Comparison of ENCODE assay signal across 8 cellular contexts in genomic region chr15:40382580-40383456, GRCh38. TPM values are rescaled to one million over a fixed set of nuclear protein-coding genes. Genes with fewer than 3 reads are reported as not detected.
DNase-seq lines count a peak whose midpoint lies in the region; ATAC-seq and TF ChIP-seq lines count a peak whose summit lies in the region.

Gene KNSTRN (plus strand): TSS chr15:40382721. CDS start chr15:40382836, 115 bp downstream.

- H3K4me1 Mint-ChIP-seq in activated T-cell treated with anti-CD3 and anti-CD28 coated beads, Interleukin-2, amount 50 U/mL, for 4 hours (ENCODE audit: low read depth) = peaks cover 13% of the 10 kb centered on the region

- H3K27ac ChIP-seq in KOPT-K1 (ENCODE audit: low read depth, low read length, poor library complexity, severe bottlenecking) = peak within 1 kb of the TSS; percentile 86
- H3K27ac ChIP-seq in Peyer's patch = peak within 1 kb of the TSS in 3 of 4 donors; percentile 7 to 64 (median 50)
- peak within 1 kb of the TSS; percentile 54 to 86 (median 74) for H3K27ac ChIP-seq in esophagus squamous epithelium

- DNase-seq in DMS79 (lab: John Stamatoyannopoulos, UW) = peak; percentile 63
- DNase-seq in Peyer's patch = peak; percentile 89 to 96 (median 93)
- DNase-seq in activated T-cell treated with anti-CD3 and anti-CD28 coated beads, Interleukin-2, amount 50 U/mL, for 4 hours = peak; percentile 91
- peak; percentile 61 for DNase-seq in esophagus squamous epithelium (lab: John Stamatoyannopoulos, UW)
- peak; percentile 96 for DNase-seq in myocyte (ENCODE audit: low read depth)
- peak; percentile 82 to 89 for DNase-seq in stimulated activated CD8-positive, alpha-beta memory T cell treated with anti-CD3 and anti-CD28 coated beads, Interleukin-7, amount 100 ng/mL, for 4 hours (ENCODE audit: low read depth in 2 of 2)

- H3K4me3 Mint-ChIP-seq in activated T-cell treated with anti-CD3 and anti-CD28 coated beads, Interleukin-2, amount 50 U/mL, for 4 hours = peak within 1 kb of the TSS; percentile 98

- TF ChIP-seq POLR2A in Peyer's patch (IDR thresholded peaks at IDR 0.05) = no peak
- peak in 1 of 4 donors; percentile 39 for TF ChIP-seq POLR2A in esophagus squamous epithelium (IDR thresholded peaks at IDR 0.05)

- H3K4me1 ChIP-seq in Peyer's patch = peaks cover 0 to 18% (median 2%) of the 10 kb centered on the region in 4 donors
- peaks cover 9 to 40% (median 16%) of the 10 kb centered on the region in 3 donors for H3K4me1 ChIP-seq in esophagus squamous epithelium

- H3K36me3 ChIP-seq in KOPT-K1 (ENCODE audit: insufficient read depth, low read length) (peaks cover 35% of the 10 kb centered on the region), Peyer's patch (peaks cover 0 to 16% (median 0%) of the 10 kb centered on the region in 3 donors), esophagus squamous epithelium (peaks cover 0 to 16% (median 9%) of the 10 kb centered on the region in 3 donors)

- H3K27me3 Mint-ChIP-seq in activated T-cell treated with anti-CD3 and anti-CD28 coated beads, Interleukin-2, amount 50 U/mL, for 4 hours (ENCODE audit: low read depth) = no peaks in the 10 kb centered on the region

- H3K9me3 ChIP-seq in KOPT-K1 (ENCODE audit: insufficient read depth, low read length, poor library complexity, severe bottlenecking) (no peaks in the 10 kb centered on the region), Peyer's patch (no peaks in the 10 kb centered on the region), esophagus squamous epithelium (no peaks in the 10 kb centered on the region)

- 5 to 9% methylated on average over 23 to 35 of the region's 57 CpGs for WGBS in esophagus squamous epithelium, 2 donors

- intact Hi-C loops in esophagus squamous epithelium (cut with DNase I) = no loop called here

- peak within 1 kb of the TSS; percentile 52 to 82 (median 72) for H3K4me3 ChIP-seq in Peyer's patch
- H3K4me3 ChIP-seq in esophagus squamous epithelium = peak within 1 kb of the TSS; percentile 70 to 96 (median 78)

- ATAC-seq in GM21786 (IDR thresholded peaks at IDR 0.05; ENCODE audit: unreplicated experiment) = peak; percentile 96
- peak; percentile 99 for ATAC-seq in activated T-cell treated with anti-CD3 and anti-CD28 coated beads, Interleukin-2, amount 50 U/mL, for 4 hours

- TF ChIP-seq CTCF in Peyer's patch (IDR thresholded peaks at IDR 0.05) (no peak), esophagus squamous epithelium (IDR thresholded peaks at IDR 0.05) (peak in 1 of 6 experiments; percentile 14)

- peaks cover 10% of the 10 kb centered on the region for H3K36me3 Mint-ChIP-seq in activated T-cell treated with anti-CD3 and anti-CD28 coated beads, Interleukin-2, amount 50 U/mL, for 4 hours (ENCODE audit: insufficient read depth)

- H3K27me3 ChIP-seq in Peyer's patch (no peaks in the 10 kb centered on the region), esophagus squamous epithelium (no peaks in the 10 kb centered on the region)

- no peaks in the 10 kb centered on the region for H3K9me3 Mint-ChIP-seq in activated T-cell treated with anti-CD3 and anti-CD28 coated beads, Interleukin-2, amount 50 U/mL, for 4 hours

RNA-seq across cellular contexts. Expression of gene KNSTRN, which starts in this region (rescaled TPM):
- 10 to 100 TPM in 1 of 4 donors, 1 to 10 TPM in 3; 4.7 to 63.5 (median 6.5) TPM for total RNA-seq in Peyer's patch
- total RNA-seq in activated T-cell treated with anti-CD3 and anti-CD28 coated beads, Interleukin-2, amount 50 U/mL, for 4 hours = 10 to 100 TPM; 22.6 to 37.0 (median 29.1) TPM
- total RNA-seq in esophagus squamous epithelium = 10 to 100 TPM; 11.3 to 22.0 (median 17.3) TPM
- total RNA-seq in myocyte = 72.4 and 72.8 TPM in 2 replicates
- 21.8 TPM for polyA plus RNA-seq in myocyte (2012)

Comparison
In these comparisons a context has a peak if more than half of its experiments do, and no peak if none do; other contexts are left out.
1. Peak in every context shown above with its lines: DNase-seq, ATAC-seq, H3K4me3 ChIP-seq and H3K27ac ChIP-seq.